1 cellular context compared by ENCODE assay signal in the genomic region with DNA sequence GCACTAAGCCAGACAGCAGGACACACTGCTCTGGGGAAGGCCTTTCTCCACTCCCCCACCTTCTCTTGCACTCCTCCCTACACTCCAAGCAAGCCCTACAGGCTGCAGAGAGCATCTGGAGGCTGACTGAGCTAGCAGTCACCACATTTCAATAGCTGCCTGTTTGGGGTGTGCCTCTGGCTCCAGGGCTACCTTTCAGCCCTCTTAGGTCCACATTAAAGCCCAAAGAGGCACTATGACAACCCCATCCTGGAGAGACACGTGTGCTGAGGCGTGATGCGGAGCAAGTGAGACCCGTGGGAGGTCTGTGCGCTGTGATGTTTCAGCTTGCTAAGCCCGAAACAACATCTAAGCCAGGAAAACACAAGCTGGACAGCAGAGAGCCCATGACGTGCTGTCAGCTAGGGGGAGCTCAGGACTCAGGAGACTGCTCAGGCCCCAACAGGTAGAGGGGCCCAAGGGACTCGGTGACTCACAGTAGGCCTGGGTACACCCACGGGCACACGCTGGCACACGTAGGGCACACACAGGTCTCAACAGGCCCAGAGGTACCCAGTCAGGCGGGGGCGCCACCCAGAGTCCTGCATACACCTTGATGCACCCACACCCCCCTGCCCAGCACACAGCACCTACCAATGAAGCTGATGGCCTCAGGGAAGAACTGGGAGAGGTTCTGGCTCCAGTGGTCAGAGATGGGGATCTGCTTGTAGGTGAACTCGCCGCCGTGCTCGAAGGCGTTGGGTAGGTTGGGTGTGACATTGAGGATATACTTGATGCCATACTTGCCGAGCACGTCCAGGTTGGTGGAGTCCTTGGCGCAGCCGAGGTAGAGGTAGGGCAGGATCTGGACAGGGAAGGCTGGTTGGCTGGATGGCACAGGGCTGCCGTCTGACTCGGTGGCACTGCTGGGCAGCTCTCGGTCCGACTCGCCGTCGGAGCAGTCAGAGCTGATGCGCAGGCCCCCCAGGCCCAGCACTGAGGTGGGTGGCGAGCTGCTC.
TF ChIP-seq lines count a peak whose summit lies in the region.

No MANE protein-coding gene starts in this region.

TF ChIP-seq in IMR-90, 13 proteins besides CTCF, POLR2A, EP300 and RAD21 (continued from another document):
- TF ChIP-seq, protein P1, sequence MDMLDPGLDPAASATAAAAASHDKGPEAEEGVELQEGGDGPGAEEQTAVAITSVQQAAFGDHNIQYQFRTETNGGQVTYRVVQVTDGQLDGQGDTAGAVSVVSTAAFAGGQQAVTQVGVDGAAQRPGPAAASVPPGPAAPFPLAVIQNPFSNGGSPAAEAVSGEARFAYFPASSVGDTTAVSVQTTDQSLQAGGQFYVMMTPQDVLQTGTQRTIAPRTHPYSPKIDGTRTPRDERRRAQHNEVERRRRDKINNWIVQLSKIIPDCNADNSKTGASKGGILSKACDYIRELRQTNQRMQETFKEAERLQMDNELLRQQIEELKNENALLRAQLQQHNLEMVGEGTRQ (IDR thresholded peaks at IDR 0.05; ENCODE audit: low read depth, low read length): no peak
- TF ChIP-seq RFX5 (IDR thresholded peaks at IDR 0.05; ENCODE audit: low read depth, low read length) (no peak), MXI1 (IDR thresholded peaks at IDR 0.05; ENCODE audit: borderline replicate concordance, low read depth, low read length) (no peak)
- TF ChIP-seq, protein P2, sequence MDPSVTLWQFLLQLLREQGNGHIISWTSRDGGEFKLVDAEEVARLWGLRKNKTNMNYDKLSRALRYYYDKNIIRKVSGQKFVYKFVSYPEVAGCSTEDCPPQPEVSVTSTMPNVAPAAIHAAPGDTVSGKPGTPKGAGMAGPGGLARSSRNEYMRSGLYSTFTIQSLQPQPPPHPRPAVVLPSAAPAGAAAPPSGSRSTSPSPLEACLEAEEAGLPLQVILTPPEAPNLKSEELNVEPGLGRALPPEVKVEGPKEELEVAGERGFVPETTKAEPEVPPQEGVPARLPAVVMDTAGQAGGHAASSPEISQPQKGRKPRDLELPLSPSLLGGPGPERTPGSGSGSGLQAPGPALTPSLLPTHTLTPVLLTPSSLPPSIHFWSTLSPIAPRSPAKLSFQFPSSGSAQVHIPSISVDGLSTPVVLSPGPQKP (IDR thresholded peaks at IDR 0.05; ENCODE audit: borderline replicate concordance, low read depth, low read length): no peak
